In the genomic region with DNA sequence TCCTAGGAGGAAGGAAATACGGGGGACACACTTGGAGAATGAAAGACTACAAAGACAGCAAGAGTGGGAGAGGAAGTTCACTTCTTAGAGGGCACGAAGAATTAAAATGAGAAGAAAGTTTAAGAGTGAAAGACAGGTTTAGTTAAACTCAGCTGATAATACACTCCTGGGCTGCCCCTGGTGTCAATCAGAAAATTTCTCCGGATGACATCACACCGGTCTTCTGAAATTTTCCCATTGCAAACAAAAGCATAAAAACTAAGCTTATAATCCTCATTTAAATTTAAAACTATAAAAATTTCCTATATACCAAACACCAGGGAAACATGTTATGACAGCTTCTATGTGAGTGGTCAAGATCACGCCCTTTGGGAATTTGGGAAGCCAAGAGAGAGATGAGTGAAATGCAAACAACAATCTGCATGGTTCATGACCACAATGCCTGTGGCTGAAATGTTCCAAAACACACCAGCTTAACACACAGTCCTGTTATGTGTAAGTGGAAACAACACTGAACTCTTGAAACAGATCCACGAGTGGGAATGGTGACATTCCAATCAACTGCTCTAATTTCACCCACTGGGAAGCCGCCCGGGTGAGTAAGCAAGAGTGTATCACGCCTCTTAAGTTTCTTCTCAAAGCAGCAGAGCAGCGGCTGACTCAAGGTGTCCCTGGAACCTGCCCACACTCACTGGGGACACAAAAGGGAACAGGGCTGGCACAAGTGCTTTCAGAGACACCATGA, we compare ENCODE assay signal across 7 cellular contexts. TPM values are rescaled to one million over a fixed set of nuclear protein-coding genes. Genes with fewer than 3 reads are reported as not detected.
DNase-seq lines count a peak whose midpoint lies in the region; ATAC-seq, FAIRE-seq and TF ChIP-seq lines count a peak whose summit lies in the region.

No MANE protein-coding gene starts in this region.

- intact Hi-C loops in left ventricle myocardium inferior (cut with micrococcal nuclease): no loop called here

- H3K9me3 Mint-ChIP-seq in IgD-negative memory B cell: no peaks in the 10 kb centered on the region
- no peaks in the 10 kb centered on the region for H3K9me3 Mint-ChIP-seq in activated T-cell treated with anti-CD3 and anti-CD28 coated beads, Interleukin-2, amount 50 U/mL, for 72 hours
- no peaks in the 10 kb centered on the region for H3K9me3 Mint-ChIP-seq in stimulated activated naive CD8-positive, alpha-beta T cell treated with anti-CD3 and anti-CD28 coated beads, Interleukin-15, amount 100 ng/mL, for 72 hours

- DNase-seq in activated T-cell treated with anti-CD3 and anti-CD28 coated beads, Interleukin-2, amount 50 U/mL, for 72 hours: peak; percentile 47 to 60
- DNase-seq in left ventricle myocardium inferior (no peak), amniotic stem cell (lab: John Stamatoyannopoulos, UW) (no peak), GM12892 (ENCODE audit: insufficient read length) (no peak)
- no peak for DNase-seq in stimulated activated naive CD8-positive, alpha-beta T cell treated with anti-CD3 and anti-CD28 coated beads, Interleukin-15, amount 100 ng/mL, for 72 hours

- H3K4me1 ChIP-seq in left ventricle myocardium inferior: peaks cover 100% of the 10 kb centered on the region

- no peaks in the 10 kb centered on the region for H3K9me3 ChIP-seq in left ventricle myocardium inferior (replicated peaks)

- peaks cover 2% of the 10 kb centered on the region for H3K36me3 Mint-ChIP-seq in IgD-negative memory B cell
- H3K36me3 Mint-ChIP-seq in activated T-cell treated with anti-CD3 and anti-CD28 coated beads, Interleukin-2, amount 50 U/mL, for 72 hours (ENCODE audit: insufficient read depth in 2 of 2): no peaks in the 10 kb centered on the region

- peak overlapping the region; percentile 80 to 90 (median 90) for H3K27ac Mint-ChIP-seq in IgD-negative memory B cell
- H3K27ac Mint-ChIP-seq in activated T-cell treated with anti-CD3 and anti-CD28 coated beads, Interleukin-2, amount 50 U/mL, for 72 hours: peak overlapping the region; percentile 91
- H3K27ac Mint-ChIP-seq in stimulated activated naive CD8-positive, alpha-beta T cell treated with anti-CD3 and anti-CD28 coated beads, Interleukin-15, amount 100 ng/mL, for 72 hours: peak overlapping the region; percentile 91 to 98

- H3K4me1 Mint-ChIP-seq in IgD-negative memory B cell: peaks cover 75 to 90% (median 79%) of the 10 kb centered on the region in 3 donors
- peaks cover 94% of the 10 kb centered on the region for H3K4me1 Mint-ChIP-seq in activated T-cell treated with anti-CD3 and anti-CD28 coated beads, Interleukin-2, amount 50 U/mL, for 72 hours (ENCODE audit: low read depth)
- peaks cover 91% of the 10 kb centered on the region for H3K4me1 Mint-ChIP-seq in stimulated activated naive CD8-positive, alpha-beta T cell treated with anti-CD3 and anti-CD28 coated beads, Interleukin-15, amount 100 ng/mL, for 72 hours

- FAIRE-seq in GM12892 (lab: Jason Lieb, UNC): no peak

- no peaks in the 10 kb centered on the region for H3K27me3 ChIP-seq in left ventricle myocardium inferior (ENCODE audit: low read depth)

- H3K4me3 Mint-ChIP-seq in IgD-negative memory B cell: peak overlapping the region; percentile 37 to 83 (median 47)
- H3K4me3 Mint-ChIP-seq in activated T-cell treated with anti-CD3 and anti-CD28 coated beads, Interleukin-2, amount 50 U/mL, for 72 hours: peak overlapping the region; percentile 71 to 74
- H3K4me3 Mint-ChIP-seq in stimulated activated naive CD8-positive, alpha-beta T cell treated with anti-CD3 and anti-CD28 coated beads, Interleukin-15, amount 100 ng/mL, for 72 hours: peak overlapping the region; percentile 71 to 79

- TF ChIP-seq POLR2A in GM12892 (IDR thresholded peaks at IDR 0.05; ENCODE audit: low read depth, low read length): no peak

- peak; percentile 75 to 77 for ATAC-seq in activated T-cell treated with anti-CD3 and anti-CD28 coated beads, Interleukin-2, amount 50 U/mL, for 72 hours (replicated peaks in 1 of 2)
- ATAC-seq in stimulated activated naive CD8-positive, alpha-beta T cell treated with anti-CD3 and anti-CD28 coated beads, Interleukin-15, amount 100 ng/mL, for 72 hours: peak; percentile 58
- no peak for ATAC-seq in GM18870 (IDR thresholded peaks at IDR 0.05; ENCODE audit: unreplicated experiment)

- H3K27ac ChIP-seq in left ventricle myocardium inferior (replicated peaks): peak overlapping the region; percentile 86

- H3K4me3 ChIP-seq in left ventricle myocardium inferior: no peak overlapping the region

- H3K36me3 ChIP-seq in left ventricle myocardium inferior: no peaks in the 10 kb centered on the region

- no peak for TF ChIP-seq CTCF in left ventricle myocardium inferior (IDR thresholded peaks at IDR 0.05; ENCODE audit: borderline replicate concordance)

- H3K27me3 Mint-ChIP-seq in IgD-negative memory B cell: no peaks in the 10 kb centered on the region
- no peaks in the 10 kb centered on the region for H3K27me3 Mint-ChIP-seq in activated T-cell treated with anti-CD3 and anti-CD28 coated beads, Interleukin-2, amount 50 U/mL, for 72 hours (ENCODE audit: low read depth)
- no peaks in the 10 kb centered on the region for H3K27me3 Mint-ChIP-seq in stimulated activated naive CD8-positive, alpha-beta T cell treated with anti-CD3 and anti-CD28 coated beads, Interleukin-15, amount 100 ng/mL, for 72 hours

RNA-seq across cellular contexts. Expression of gene BRD4, which starts 49.0 kb away (rescaled TPM):
- polyA plus RNA-seq in IgD-negative memory B cell: 20.5 TPM
- 100 to 1,000 TPM; 161 to 187 TPM for total RNA-seq in activated T-cell treated with anti-CD3 and anti-CD28 coated beads, Interleukin-2, amount 50 U/mL, for 72 hours
- total RNA-seq in left ventricle myocardium inferior: 60.9 TPM
- 20.4 TPM for polyA plus RNA-seq in GM12892 (2012; ENCODE audit: missing spikeins)

RNA-seq across cellular contexts. Expression of gene EPHX3, which starts 51.1 kb away (rescaled TPM):
- polyA plus RNA-seq in IgD-negative memory B cell: not detected
- under 1 TPM; 0.16 to 0.62 TPM for total RNA-seq in activated T-cell treated with anti-CD3 and anti-CD28 coated beads, Interleukin-2, amount 50 U/mL, for 72 hours
- total RNA-seq in left ventricle myocardium inferior: not detected
- polyA plus RNA-seq in GM12892 (2012; ENCODE audit: missing spikeins): not detected

Comparison
In these comparisons a context has a peak if more than half of its experiments do, and no peak if none do; other contexts are left out.
1. DNase-seq: peak in activated T-cell treated with anti-CD3 and anti-CD28 coated beads, Interleukin-2, amount 50 U/mL, for 72 hours (2 of 2); none in left ventricle myocardium inferior (single experiment), stimulated activated naive CD8-positive, alpha-beta T cell treated with anti-CD3 and anti-CD28 coated beads, Interleukin-15, amount 100 ng/mL, for 72 hours (0 of 2), amniotic stem cell (single experiment) and GM12892 (single experiment).
2. Peak in every context shown above with its lines, with median percentiles within 50 percentile points of each other: H3K27ac Mint-ChIP-seq and H3K4me3 Mint-ChIP-seq.